In the genomic region with DNA sequence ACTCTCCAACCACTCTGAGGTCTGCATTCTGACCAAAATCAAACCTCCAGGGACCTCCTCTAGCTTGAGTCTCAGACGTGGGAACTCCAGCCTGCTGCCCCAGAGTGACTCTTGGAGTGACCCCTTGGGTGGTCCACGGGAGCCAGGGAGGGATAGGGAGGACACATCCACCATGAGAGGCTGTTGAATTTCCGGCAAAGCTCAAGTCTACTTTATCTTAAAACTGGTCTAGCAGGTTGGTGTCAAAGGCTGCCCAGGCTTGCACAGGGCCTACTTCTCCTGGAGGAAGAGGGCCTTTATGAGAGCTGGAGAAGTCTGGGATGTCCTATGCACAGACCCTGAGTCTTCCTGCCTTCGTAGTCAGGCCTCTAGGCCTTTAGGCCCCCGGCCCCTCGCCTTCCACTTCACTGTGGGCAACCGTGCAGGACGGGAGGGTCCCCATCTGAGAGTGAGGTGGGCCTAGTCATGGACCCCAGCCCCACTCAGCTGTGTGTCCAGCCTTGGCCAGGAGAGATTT, we compare ENCODE assay signal across 8 cellular contexts. TPM values are rescaled to one million over a fixed set of nuclear protein-coding genes. Genes with fewer than 3 reads are reported as not detected.
DNase-seq lines count a peak whose midpoint lies in the region; ATAC-seq, FAIRE-seq and TF ChIP-seq lines count a peak whose summit lies in the region.

No MANE protein-coding gene starts in this region.

- no peak overlapping the region for H3K4me3 ChIP-seq in PC-9
- H3K4me3 ChIP-seq in epithelial cell of esophagus (ENCODE audit: low read length) = peak overlapping the region; percentile 3
- no peak overlapping the region for H3K4me3 ChIP-seq in pancreas

- no peaks in the 10 kb centered on the region for H3K9me3 ChIP-seq in PC-9 (ENCODE audit: insufficient read depth, low read depth)
- H3K9me3 ChIP-seq in pancreas = no peaks in the 10 kb centered on the region

- 51 to 54% methylated on average over 8 of the region's 8 CpGs for WGBS in pancreas, 2 donors

- H3K9me2 ChIP-seq in PC-9 (ENCODE audit: insufficient read depth) = no peaks in the 10 kb centered on the region

- H3K36me3 ChIP-seq in PC-9 (ENCODE audit: low read depth) = no peaks in the 10 kb centered on the region
- peaks cover 0 to 17% (median 10%) of the 10 kb centered on the region in 3 donors for H3K36me3 ChIP-seq in pancreas

- peaks cover 13% of the 10 kb centered on the region; the same call in 1 of the 2 replicates for H3F3A ChIP-seq in PC-9 (ENCODE audit: insufficient read depth, low read depth)

- ATAC-seq in pancreas (peak in 2 of 4 donors; percentile 3 to 4), GM19395 (IDR thresholded peaks at IDR 0.05; ENCODE audit: unreplicated experiment) (no peak), HG03565 (IDR thresholded peaks at IDR 0.05; ENCODE audit: unreplicated experiment) (no peak), HG03196 (IDR thresholded peaks at IDR 0.05; ENCODE audit: unreplicated experiment) (no peak), HG02571 (IDR thresholded peaks at IDR 0.05; ENCODE audit: unreplicated experiment) (no peak)

- H3K4me1 ChIP-seq in PC-9 (replicated peaks; ENCODE audit: insufficient read depth) = peaks cover 50% of the 10 kb centered on the region
- peaks cover 73 to 84% (median 79%) of the 10 kb centered on the region in 3 donors for H3K4me1 ChIP-seq in pancreas

- DNase-seq in PC-9 (peak; percentile 43 to 67), epithelial cell of esophagus (ENCODE audit: low read depth) (peak; percentile 90), pancreas (peak in 2 of 6 donors; percentile 62 to 69)

- no peaks in the 10 kb centered on the region for H3K79me2 ChIP-seq in PC-9 (ENCODE audit: low read depth)

- H3K27ac ChIP-seq in C4-2B = peak overlapping the region; percentile 94
- H3K27ac ChIP-seq in PC-9 = no peak overlapping the region
- peak overlapping the region; percentile 97 to 99 (median 98) for H3K27ac ChIP-seq in pancreas

- H4K20me1 ChIP-seq in PC-9 (ENCODE audit: insufficient read depth) = no peaks in the 10 kb centered on the region

- TF ChIP-seq CTCF in C4-2B (conservative IDR thresholded peaks at IDR 0.05) = no peak
- TF ChIP-seq CTCF in PC-9 (conservative IDR thresholded peaks at IDR 0.05) = no peak
- no peak for TF ChIP-seq CTCF in epithelial cell of esophagus (IDR thresholded peaks at IDR 0.05; ENCODE audit: insufficient read depth, low read depth, low read length, missing control alignments)
- TF ChIP-seq CTCF in pancreas (IDR thresholded peaks at IDR 0.05) = no peak

- H3K27me3 ChIP-seq in PC-9 (ENCODE audit: insufficient read depth, low read depth) (no peaks in the 10 kb centered on the region), pancreas (no peaks in the 10 kb centered on the region)

- CTCF ChIA-PET in PC-9 (lab: Charles Lee) = interaction anchor here (0.6 to 0.9 kb wide), 3 partner anchors 12 to 72 kb away, joined by 3 read pairs; partner anchors contain the start of gene DOCK3

- H2AFZ ChIP-seq in PC-9 = no peak overlapping the region

- no peak for FAIRE-seq in pancreas (lab: Jason Lieb, UNC)

- intact Hi-C loops in PC-9 (cut with micrococcal nuclease; ENCODE audit: unreplicated experiment) (no loop called here), pancreas (cut with DNase I) (no loop called here)

- BruUV-seq in PC-9 (replicated peaks; lab: Mats Ljungman, UMichigan) = no TSS peak

- POLR2A ChIA-PET in PC-9 (lab: Charles Lee; ENCODE audit: unreplicated experiment) = interaction anchor here (0.9 kb wide), 1 partner anchor 252 kb away, joined by 3 read pairs; the partner anchor contains the start of genes CYB561D2 and NPRL2

- H3K4me2 ChIP-seq in PC-9 = peak overlapping the region; percentile 42; the same call in 1 of the 2 replicates

RNA-seq across cellular contexts. Expression of gene CISH, which starts 8.8 kb away (rescaled TPM):
- total RNA-seq in PC-9 (2021) = 2.7 and 3.2 TPM in 2 replicates
- 10 to 100 TPM in 3 of 6 donors, 1 to 10 TPM in 3; 6.2 to 21.0 (median 9.5) TPM for total RNA-seq in pancreas
- polyA plus RNA-seq in pancreas = 10 to 100 TPM; 11.3 to 21.5 TPM

RNA-seq across cellular contexts. Expression of gene MAPKAPK3, which starts 14.2 kb away (rescaled TPM):
- 88.2 and 99.5 TPM in 2 replicates for total RNA-seq in PC-9 (2021)
- total RNA-seq in pancreas = 10 to 100 TPM; 21.9 to 30.6 (median 24.6) TPM
- polyA plus RNA-seq in pancreas = 10 to 100 TPM; 15.8 to 17.0 TPM

RNA-seq across cellular contexts. Expression of gene HEMK1, which starts 33.4 kb away (rescaled TPM):
- total RNA-seq in PC-9 (2021) (20.6 and 24.2 TPM in 2 replicates), pancreas (10 to 100 TPM in 5 of 6 donors, 1 to 10 TPM in 1; 9.6 to 20.2 (median 11.8) TPM)
- polyA plus RNA-seq in pancreas = 10 to 100 TPM; 20.4 to 21.8 TPM

RNA-seq across cellular contexts. Expression of gene C3orf18, which starts 35.2 kb away (rescaled TPM):
- total RNA-seq in PC-9 (2021) = 7.4 and 7.5 TPM in 2 replicates
- total RNA-seq in pancreas = 1 to 10 TPM; 3.2 to 5.6 (median 4.5) TPM
- 1 to 10 TPM; 5.3 to 8.9 TPM for polyA plus RNA-seq in pancreas
